ENCODE assay signal across 32 cellular contexts in the genomic region with DNA sequence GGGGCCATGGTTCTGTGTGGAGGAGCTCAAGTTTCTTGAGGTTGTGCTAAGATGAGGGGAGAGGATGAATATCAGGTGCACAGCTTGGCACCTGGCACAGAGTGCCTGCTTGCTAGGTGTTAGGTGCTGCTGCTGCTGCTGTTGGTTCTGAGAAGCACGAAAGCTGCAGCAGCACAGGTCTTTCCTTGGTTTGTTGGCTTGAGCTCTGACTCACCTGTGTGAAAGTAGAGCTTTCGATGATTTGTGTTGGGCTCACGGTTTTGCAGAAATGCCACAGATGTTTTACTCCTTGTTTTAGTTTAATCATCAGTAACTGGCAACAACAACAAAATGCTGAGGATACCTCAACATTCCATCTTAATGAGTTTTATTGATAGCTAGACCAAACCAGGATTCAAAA.
"Had no signal": no experiment of that assay in that cellular context is flagged by ENCODE, and none has a peak within 500 bp of the region (broad histone marks: within the 10 kb centered on the region; RNA-seq: fewer than 3 reads in every experiment).

No MANE protein-coding gene starts in this region.

- FAIRE-seq: endometrium, pancreas had no signal

- H3K27me3 Mint-ChIP-seq: activated CD4-positive, alpha-beta memory T cell treated with anti-CD3 and anti-CD28 coated beads for 36 hours; activated CD4-positive, alpha-beta T cell treated with anti-CD3 and anti-CD28 coated beads, Interleukin-2, amount 10 ng/mL, durations not matched to agents 24 days and 14 days; memory B cell; stimulated activated memory B cell treated with anti-CD40 and anti-IgM and Interleukin-4, amounts not matched to agents 10 μg/mL and 1 μg/mL and 100 μg/mL, for 72 hours had no signal

- H3K36me3 ChIP-seq: cardiac muscle cell, colonic mucosa, gastroesophageal sphincter, pancreas, right atrium auricular region, stomach, thyroid gland, upper lobe of left lung had no signal

- H3K4me1 Mint-ChIP-seq: activated CD4-positive, alpha-beta T cell treated with anti-CD3 and anti-CD28 coated beads, Interleukin-2, amount 10 ng/mL, durations not matched to agents 24 days and 14 days; memory B cell; naive thymus-derived CD4-positive, alpha-beta T cell; stimulated activated memory B cell treated with anti-CD40 and anti-IgM and Interleukin-4, amounts not matched to agents 10 μg/mL and 1 μg/mL and 100 μg/mL, for 72 hours had no signal

- H3K9me3 ChIP-seq: colonic mucosa, gastroesophageal sphincter, pancreas, psoas muscle, right atrium auricular region, stomach, thyroid gland, upper lobe of left lung had no signal

- H3K27ac ChIP-seq: cardiac muscle cell, colonic mucosa, gastroesophageal sphincter, hepatocyte, pancreas, psoas muscle, right atrium auricular region, stomach, thyroid gland, upper lobe of left lung had no signal

- H2AFZ ChIP-seq: hepatocyte had no signal

- H3K27ac Mint-ChIP-seq: activated CD4-positive, alpha-beta memory T cell treated with anti-CD3 and anti-CD28 coated beads for 36 hours; activated CD4-positive, alpha-beta T cell treated with anti-CD3 and anti-CD28 coated beads, Interleukin-2, amount 10 ng/mL, durations not matched to agents 24 days and 14 days; memory B cell; naive thymus-derived CD4-positive, alpha-beta T cell; stimulated activated memory B cell treated with anti-CD40 and anti-IgM and Interleukin-4, amounts not matched to agents 10 μg/mL and 1 μg/mL and 100 μg/mL, for 72 hours had no signal

- H3K9me3 Mint-ChIP-seq: activated CD4-positive, alpha-beta memory T cell treated with anti-CD3 and anti-CD28 coated beads for 36 hours; activated CD4-positive, alpha-beta T cell treated with anti-CD3 and anti-CD28 coated beads, Interleukin-2, amount 10 ng/mL, durations not matched to agents 24 days and 14 days; stimulated activated memory B cell treated with anti-CD40 and anti-IgM and Interleukin-4, amounts not matched to agents 10 μg/mL and 1 μg/mL and 100 μg/mL, for 72 hours had no signal

- H3K36me3 Mint-ChIP-seq: activated CD4-positive, alpha-beta memory T cell treated with anti-CD3 and anti-CD28 coated beads for 36 hours; memory B cell; naive thymus-derived CD4-positive, alpha-beta T cell; stimulated activated memory B cell treated with anti-CD40 and anti-IgM and Interleukin-4, amounts not matched to agents 10 μg/mL and 1 μg/mL and 100 μg/mL, for 72 hours had no signal

- H3K4me2 ChIP-seq: hepatocyte, smooth muscle cell had no signal

- H3K4me3 ChIP-seq: cardiac muscle cell, colonic mucosa, gastroesophageal sphincter, hepatocyte, pancreas, psoas muscle, right atrium auricular region, smooth muscle cell, stomach, thyroid gland, upper lobe of left lung had no signal

- ATAC-seq: gastroesophageal sphincter; naive thymus-derived CD4-positive, alpha-beta T cell; pancreas; psoas muscle had no signal

- DNase-seq: activated CD4-positive, alpha-beta memory T cell treated with anti-CD3 and anti-CD28 coated beads for 36 hours; activated CD4-positive, alpha-beta T cell treated with anti-CD3 and anti-CD28 coated beads, Interleukin-2, amount 10 ng/mL, durations not matched to agents 24 days and 14 days; activated CD4-positive, CD25-positive, alpha-beta regulatory T cell treated with anti-CD3 and anti-CD28 coated beads, Interleukin-2, amount 50 U/mL, for 72 hours; activated CD8-positive, alpha-beta memory T cell treated with anti-CD3 and anti-CD28 coated beads, Interleukin-2, amount 50 U/mL, for 4 hours; activated gamma-delta T cell treated with Interleukin-2 at 50 U/mL for 16 hours; activated naive CD4-positive, alpha-beta T cell treated with anti-CD3 and anti-CD28 coated beads, Interleukin-2, amount 50 U/mL, for 16 hours; activated T-cell treated with anti-CD3 and anti-CD28 coated beads, Interleukin-2, amount 50 U/mL, for 1 hour; amygdala; cerebellar nuclear complex; colonic mucosa; effector CD8-positive, alpha-beta T cell; erythroblast; islet precursor cell; midbrain; naive thymus-derived CD4-positive, alpha-beta T cell; pancreas; psoas muscle; stimulated activated CD4-positive, alpha-beta T cell treated with anti-CD3 and anti-CD28 coated beads, Interleukin-1b, Interleukin-23, amount 100 ng/mL, for 48 hours; stimulated activated CD4-positive, alpha-beta T cell treated with anti-CD3 and anti-CD28 coated beads, Interleukin-4, amount 100 ng/mL, for 4 hours; stimulated activated CD8-positive, alpha-beta memory T cell treated with anti-CD3 and anti-CD28 coated beads, Interleukin-4, amount 100 ng/mL, for 48 hours; stomach; T-helper 2 cell; thyroid gland; upper lobe of left lung had no signal

- H3K79me2 ChIP-seq: hepatocyte had no signal

- H3K4me3 Mint-ChIP-seq: activated CD4-positive, alpha-beta memory T cell treated with anti-CD3 and anti-CD28 coated beads for 36 hours; activated CD4-positive, alpha-beta T cell treated with anti-CD3 and anti-CD28 coated beads, Interleukin-2, amount 10 ng/mL, durations not matched to agents 24 days and 14 days; memory B cell; naive thymus-derived CD4-positive, alpha-beta T cell; stimulated activated memory B cell treated with anti-CD40 and anti-IgM and Interleukin-4, amounts not matched to agents 10 μg/mL and 1 μg/mL and 100 μg/mL, for 72 hours had no signal

- H3K4me1 ChIP-seq: colonic mucosa, gastroesophageal sphincter, pancreas, psoas muscle, right atrium auricular region, stomach, thyroid gland, upper lobe of left lung had no signal

- H3K27me3 ChIP-seq: cardiac muscle cell, colonic mucosa, gastroesophageal sphincter, hepatocyte, pancreas, right atrium auricular region, stomach, thyroid gland, upper lobe of left lung had no signal
